In genomic region chr2:37085731-37086147, GRCh38 we compare ENCODE assay signal across 11 cellular contexts. TPM values are rescaled to one million over a fixed set of nuclear protein-coding genes. Genes with fewer than 3 reads are reported as not detected.
DNase-seq lines count a peak whose midpoint lies in the region; ATAC-seq and TF ChIP-seq lines count a peak whose summit lies in the region.
"Had no signal": no experiment of that assay in that cellular context is flagged by ENCODE, and none has a peak within 500 bp of the region (broad histone marks: within the 10 kb centered on the region; RNA-seq: fewer than 3 reads in every experiment).

No MANE protein-coding gene starts in this region.

- H3K27ac ChIP-seq in mammary epithelial cell (ENCODE audit: insufficient read depth, low read depth, low read length) (no peak overlapping the region), breast epithelium (no peak overlapping the region)

- no peak overlapping the region for H3K4me3 Mint-ChIP-seq in stimulated activated effector memory CD8-positive, alpha-beta T cell treated with anti-CD3 and anti-CD28 coated beads, Interleukin-12 subunit alpha, Interleukin-12 subunit beta, amount 100 ng/mL, for 72 hours
- H3K4me3 Mint-ChIP-seq: activated B cell treated with CpG ODN at 0.5 μM for 24 hours; naive thymus-derived CD8-positive, alpha-beta T cell had no signal

- peak overlapping the region; percentile 14 for H3K9ac ChIP-seq in mammary epithelial cell (ENCODE audit: insufficient read depth, low read length)

- H3K4me1 ChIP-seq in mammary epithelial cell (ENCODE audit: insufficient read depth, low read length) = peaks cover 23% of the 10 kb centered on the region
- H3K4me1 ChIP-seq in breast epithelium = no peaks in the 10 kb centered on the region

- intact Hi-C loops in mammary epithelial cell (cut with micrococcal nuclease) (no loop called here), breast epithelium (cut with DNase I; ENCODE audit: low total_unique reads) (no loop called here)

- no peaks in the 10 kb centered on the region for H4K20me1 ChIP-seq in mammary epithelial cell (ENCODE audit: insufficient read depth, low read length)

- no peak for TF ChIP-seq POLR2A in breast epithelium (IDR thresholded peaks at IDR 0.05)
- no peak for TF ChIP-seq POLR2A in NB4 (IDR thresholded peaks at IDR 0.05; ENCODE audit: extremely low read depth, insufficient read length)

- in situ Hi-C loops in mammary epithelial cell (cut with MboI; ENCODE audit: low sequenced_read_pairs in 2 of 2) = no loop called here

- CTCF ChIA-PET in mammary epithelial cell (lab: Charles Lee; ENCODE audit: low non-redundant PET) = no interaction called here

- dilution Hi-C loops in mammary epithelial cell (cut with HindIII; ENCODE audit: low sequenced_read_pairs) = no loop called here

- DNase-seq in mammary epithelial cell (peak; percentile 51), breast epithelium (ENCODE audit: low spot score in 2 of 2) (no peak), NB4 (ENCODE audit: low read depth) (peak; percentile 48), epithelial cell of esophagus (ENCODE audit: low read depth) (peak; percentile 55), occipital lobe (lab: John Stamatoyannopoulos, UW) (no peak), middle frontal gyrus (ENCODE audit: extremely low spot score, low spot score) (no peak)
- DNase-seq in stimulated activated effector memory CD8-positive, alpha-beta T cell treated with anti-CD3 and anti-CD28 coated beads, Interleukin-12 subunit alpha, Interleukin-12 subunit beta, amount 100 ng/mL, for 72 hours (ENCODE audit: low spot score in 2 of 2) = no peak
- DNase-seq: activated B cell treated with CpG ODN at 0.5 μM for 24 hours; naive thymus-derived CD8-positive, alpha-beta T cell; NK-92 treated with Interleukin-12 subunit alpha and Interleukin-12 subunit beta, amount 100 ng/mL, for 24 hours had no signal

- no peaks in the 10 kb centered on the region for H3K9me3 Mint-ChIP-seq in stimulated activated effector memory CD8-positive, alpha-beta T cell treated with anti-CD3 and anti-CD28 coated beads, Interleukin-12 subunit alpha, Interleukin-12 subunit beta, amount 100 ng/mL, for 72 hours
- H3K9me3 Mint-ChIP-seq: activated B cell treated with CpG ODN at 0.5 μM for 24 hours; naive thymus-derived CD8-positive, alpha-beta T cell had no signal

- H3K27me3 ChIP-seq in mammary epithelial cell (ENCODE audit: insufficient read depth, low read length) (no peaks in the 10 kb centered on the region), breast epithelium (no peaks in the 10 kb centered on the region)

- H3K9me3 ChIP-seq in mammary epithelial cell (replicated peaks; ENCODE audit: insufficient read depth, low read length) (no peaks in the 10 kb centered on the region), breast epithelium (no peaks in the 10 kb centered on the region)

- ATAC-seq in stimulated activated effector memory CD8-positive, alpha-beta T cell treated with anti-CD3 and anti-CD28 coated beads, Interleukin-12 subunit alpha, Interleukin-12 subunit beta, amount 100 ng/mL, for 72 hours = peak; percentile 25
- ATAC-seq in HG03039 (IDR thresholded peaks at IDR 0.05; ENCODE audit: unreplicated experiment) = no peak
- ATAC-seq: naive thymus-derived CD8-positive, alpha-beta T cell had no signal

- peaks cover 44% of the 10 kb centered on the region for H3K79me2 ChIP-seq in mammary epithelial cell (ENCODE audit: insufficient read depth, low read length)

- TF ChIP-seq CTCF in mammary epithelial cell (conservative IDR thresholded peaks at IDR 0.05 in 1 of 2, IDR thresholded peaks at IDR 0.05 in 1 of 2; ENCODE audit: extremely low read depth in 1 of 2, insufficient read depth in 1 of 2, low read depth in 1 of 2, low read length in 2 of 2) (no peak), breast epithelium (IDR thresholded peaks at IDR 0.05) (no peak), NB4 (IDR thresholded peaks at IDR 0.05; ENCODE audit: low read depth, low read length) (no peak), epithelial cell of esophagus (IDR thresholded peaks at IDR 0.05; ENCODE audit: insufficient read depth, low read depth, low read length, missing control alignments) (no peak)

- no peak overlapping the region for H2AFZ ChIP-seq in mammary epithelial cell (ENCODE audit: low read depth, low read length)

- H3K36me3 ChIP-seq in mammary epithelial cell (ENCODE audit: insufficient read depth, low read length) = peaks cover 3% of the 10 kb centered on the region
- H3K36me3 ChIP-seq in breast epithelium = no peaks in the 10 kb centered on the region

- peak overlapping the region; percentile 97 for H3K4me2 ChIP-seq in mammary epithelial cell (ENCODE audit: insufficient read depth, low read depth, low read length)

- no peak overlapping the region for H3K4me3 ChIP-seq in mammary epithelial cell (replicated peaks in 1 of 3; ENCODE audit: insufficient read depth in 1 of 3, low read depth in 2 of 3, low read length in 3 of 3)
- H3K4me3 ChIP-seq in breast epithelium = no peak overlapping the region
- H3K4me3 ChIP-seq in NB4 (ENCODE audit: low read depth, low read length) = peak overlapping the region; percentile 98
- no peak overlapping the region for H3K4me3 ChIP-seq in epithelial cell of esophagus (ENCODE audit: low read length)

- peaks cover 31% of the 10 kb centered on the region for H3K4me1 Mint-ChIP-seq in stimulated activated effector memory CD8-positive, alpha-beta T cell treated with anti-CD3 and anti-CD28 coated beads, Interleukin-12 subunit alpha, Interleukin-12 subunit beta, amount 100 ng/mL, for 72 hours

- BruUV-seq in mammary epithelial cell (replicated peaks; lab: Mats Ljungman, UMichigan) = no TSS peak

- H3K27ac Mint-ChIP-seq in stimulated activated effector memory CD8-positive, alpha-beta T cell treated with anti-CD3 and anti-CD28 coated beads, Interleukin-12 subunit alpha, Interleukin-12 subunit beta, amount 100 ng/mL, for 72 hours = no peak overlapping the region
- H3K27ac Mint-ChIP-seq: activated B cell treated with CpG ODN at 0.5 μM for 24 hours had no signal

- 100% methylated on average over 1 of the region's 1 CpG for WGBS in mammary epithelial cell (ENCODE audit: low coverage, missing lambda C conversion rate)

- peaks cover 53% of the 10 kb centered on the region for H3K36me3 Mint-ChIP-seq in stimulated activated effector memory CD8-positive, alpha-beta T cell treated with anti-CD3 and anti-CD28 coated beads, Interleukin-12 subunit alpha, Interleukin-12 subunit beta, amount 100 ng/mL, for 72 hours

RNA-seq across cellular contexts. Expression of gene GPATCH11, which starts 1.4 kb away (rescaled TPM):
- total RNA-seq in mammary epithelial cell (1 to 10 TPM; 4.7 to 7.2 TPM), breast epithelium (10 to 100 TPM in 2 of 3 donors, 1 to 10 TPM in 1; 8.9 to 38.7 (median 10.2) TPM), occipital lobe (20.9 TPM)
- polyA plus RNA-seq in mammary epithelial cell = 3.0 TPM
- polyA minus RNA-seq in mammary epithelial cell = 1.6 TPM

RNA-seq across cellular contexts. Expression of gene HEATR5B, which starts 1.6 kb away (rescaled TPM):
- total RNA-seq in mammary epithelial cell (10 to 100 TPM; 18.8 to 32.2 TPM), breast epithelium (10 to 100 TPM; 35.7 to 64.2 (median 36.5) TPM), occipital lobe (126 TPM)
- polyA plus RNA-seq in mammary epithelial cell = 9.9 TPM
- polyA minus RNA-seq in mammary epithelial cell = 43.8 TPM

Comparison
In these comparisons a context has a peak if more than half of its experiments do, and no peak if none do; other contexts are left out.
1. DNase-seq: peak in mammary epithelial cell (single experiment), NB4 (single experiment) and epithelial cell of esophagus (single experiment); none in breast epithelium (0 of 2), stimulated activated effector memory CD8-positive, alpha-beta T cell treated with anti-CD3 and anti-CD28 coated beads, Interleukin-12 subunit alpha, Interleukin-12 subunit beta, amount 100 ng/mL, for 72 hours (0 of 2), occipital lobe (single experiment) and middle frontal gyrus (single experiment).